In the genomic region with DNA sequence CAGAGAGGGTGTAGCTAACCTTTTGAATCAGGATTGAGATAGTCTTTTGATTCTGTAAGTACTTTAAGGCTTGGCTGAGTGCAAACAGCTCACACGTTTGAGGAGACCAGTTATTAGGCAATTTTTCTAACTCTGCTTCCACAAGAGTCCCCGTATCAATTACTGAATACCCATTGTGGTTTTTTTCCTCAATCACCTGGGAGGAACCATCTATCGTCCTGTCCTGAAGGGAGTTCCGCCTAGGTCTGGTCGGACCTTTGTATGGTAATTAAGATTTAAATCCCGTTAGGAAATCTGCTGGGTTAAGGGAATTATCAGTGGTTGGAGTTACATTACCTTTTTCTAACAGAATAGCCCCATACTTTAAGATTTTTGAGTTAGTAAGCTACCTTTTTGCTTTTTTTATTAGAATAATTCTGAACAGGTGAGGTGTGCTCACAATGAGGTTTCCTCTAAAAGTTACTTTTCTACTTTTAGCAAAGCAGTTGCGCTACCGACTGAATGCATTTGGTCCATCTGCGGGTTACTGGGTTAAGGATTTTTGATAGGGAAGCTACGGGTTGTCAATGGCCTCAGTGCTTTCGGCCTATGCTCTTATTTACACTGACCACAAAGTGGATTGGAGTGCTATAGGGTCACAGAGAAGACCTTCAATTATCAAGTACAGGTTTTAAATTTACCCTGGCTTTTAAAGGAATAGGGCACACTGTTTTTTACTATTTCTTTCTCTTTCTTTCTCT, we compare ENCODE assay signal across 5 cellular contexts. TPM values are rescaled to one million over a fixed set of nuclear protein-coding genes. Genes with fewer than 3 reads are reported as not detected.
"Had no signal": no experiment of that assay in that cellular context is flagged by ENCODE, and none has a peak within 500 bp of the region (broad histone marks: within the 10 kb centered on the region; RNA-seq: fewer than 3 reads in every experiment).

No MANE protein-coding gene starts in this region.

RNA-seq across cellular contexts. Expression of a gene that starts 1.7 kb away (rescaled TPM):
- total RNA-seq: HepG2, HT-29, HT1080, IMR-90, K562 had no signal
- polyA plus RNA-seq: HepG2, IMR-90, K562 had no signal
